15 cellular contexts compared by ENCODE assay signal in the genomic region with DNA sequence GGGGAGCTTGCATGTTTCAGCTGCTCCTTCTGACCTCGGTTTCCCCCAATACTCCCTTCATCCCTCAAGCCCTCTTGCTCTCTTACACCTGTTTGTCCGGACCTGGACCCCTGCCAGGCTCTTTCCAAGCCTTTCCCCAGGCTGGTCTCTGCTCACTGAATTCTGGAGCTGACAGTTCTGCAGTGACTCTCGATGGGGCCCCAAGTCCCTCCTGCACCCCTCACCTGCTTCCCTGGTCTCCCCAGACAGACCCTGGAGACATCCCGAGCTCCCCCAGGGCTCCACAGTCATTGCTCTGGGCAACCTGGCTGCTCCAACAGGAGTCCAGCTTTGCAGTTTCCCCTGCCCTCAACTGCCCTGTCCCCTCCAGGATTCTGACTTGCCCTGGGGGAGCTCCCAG.
"Had no signal": no experiment of that assay in that cellular context is flagged by ENCODE, and none has a peak within 500 bp of the region (broad histone marks: within the 10 kb centered on the region; RNA-seq: fewer than 3 reads in every experiment).

No MANE protein-coding gene starts in this region.

- FAIRE-seq: keratinocyte had no signal

- DNase-seq: effector CD8-positive, alpha-beta T cell; endodermal cell; foreskin fibroblast; gastrocnemius medialis; natural killer cell; stimulated activated CD4-positive, alpha-beta T cell treated with anti-CD3 and anti-CD28 coated beads, Interleukin-12 subunit alpha, Interleukin-12 subunit beta, amount 100 ng/mL, for 4 hours; stimulated activated CD4-positive, alpha-beta T cell treated with anti-CD3 and anti-CD28 coated beads, Interleukin-1b, Interleukin-23, amount 100 ng/mL, for 48 hours; stimulated activated CD4-positive, alpha-beta T cell treated with anti-CD3 and anti-CD28 coated beads, Interleukin-4, amount 100 ng/mL, for 1 hour; stimulated activated CD8-positive, alpha-beta memory T cell treated with anti-CD3 and anti-CD28 coated beads, Interleukin-4, amount 100 ng/mL, for 48 hours; stimulated activated naive CD4-positive, alpha-beta T cell; stomach; trophoblast cell had no signal

- H3K4me3 Mint-ChIP-seq: dendritic cell treated with granulocyte-macrophage colony-stimulating factor and Interleukin-4, amounts not matched to agents 40 ng/mL and 50 ng/mL, for 4 days; endodermal cell; memory B cell; natural killer cell had no signal

- H3K9me3 Mint-ChIP-seq: dendritic cell treated with granulocyte-macrophage colony-stimulating factor and Interleukin-4, amounts not matched to agents 40 ng/mL and 50 ng/mL, for 4 days; endodermal cell; memory B cell; natural killer cell had no signal

- H3K27ac Mint-ChIP-seq: dendritic cell treated with granulocyte-macrophage colony-stimulating factor and Interleukin-4, amounts not matched to agents 40 ng/mL and 50 ng/mL, for 4 days; endodermal cell; memory B cell; natural killer cell had no signal

- H3K36me3 Mint-ChIP-seq: memory B cell, natural killer cell had no signal

- H3K4me1 Mint-ChIP-seq: memory B cell, natural killer cell had no signal
